In the genomic region with DNA sequence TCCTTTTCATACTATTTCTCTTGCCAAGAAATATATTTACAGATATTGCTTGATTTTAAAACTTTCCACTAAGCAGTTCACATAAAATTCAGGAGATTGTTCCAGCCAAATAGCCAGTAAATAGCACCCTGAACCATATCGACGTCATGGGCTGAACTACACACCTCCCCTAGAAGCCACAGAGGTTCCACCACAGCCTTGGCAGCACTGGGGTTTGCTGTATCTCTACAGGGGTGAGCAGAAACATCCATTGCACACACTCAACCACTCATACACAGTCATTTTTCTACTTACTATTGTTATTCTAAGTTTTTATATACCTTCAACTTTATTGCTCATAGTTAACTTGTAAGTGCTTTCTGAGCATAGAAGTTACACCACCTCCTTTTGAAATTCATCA, we compare ENCODE assay signal across 13 cellular contexts. TPM values are rescaled to one million over a fixed set of nuclear protein-coding genes. Genes with fewer than 3 reads are reported as not detected.
DNase-seq lines count a peak whose midpoint lies in the region; ATAC-seq lines count a peak whose summit lies in the region.
"Had no signal": no experiment of that assay in that cellular context is flagged by ENCODE, and none has a peak within 500 bp of the region (broad histone marks: within the 10 kb centered on the region; RNA-seq: fewer than 3 reads in every experiment).

No MANE protein-coding gene starts in this region.

- H2AK5ac ChIP-seq in mesenchymal stem cell (ENCODE audit: low read length, severe bottlenecking) = no peak overlapping the region

- H3K9me3 ChIP-seq in mesenchymal stem cell (ENCODE audit: control insufficient read depth, low read length) = peaks cover 3% of the 10 kb centered on the region

- no peaks in the 10 kb centered on the region for H3K27me3 ChIP-seq in mesenchymal stem cell (ENCODE audit: control insufficient read depth in 1 of 2, insufficient read depth in 1 of 2, low read length in 2 of 2)
- no peaks in the 10 kb centered on the region for H3K27me3 ChIP-seq in H7 (ENCODE audit: control insufficient read depth, insufficient read depth, low read length)

- H3K4me2 ChIP-seq in mesenchymal stem cell (ENCODE audit: low read length, poor library complexity, severe bottlenecking) = no peak overlapping the region
- H3K4me2 ChIP-seq: A549 had no signal

- H3K4me3 ChIP-seq in mesenchymal stem cell (ENCODE audit: insufficient read depth in 1 of 2, low read depth in 1 of 2, low read length in 2 of 2) (no peak overlapping the region), H7 (ENCODE audit: insufficient read depth, low read depth, low read length) (no peak overlapping the region)
- H3K4me3 ChIP-seq: A549 had no signal

- DNase-seq in activated CD4-positive, alpha-beta memory T cell treated with anti-CD3 and anti-CD28 coated beads for 36 hours = peak; percentile 53
- no peak for DNase-seq in activated CD4-positive, alpha-beta memory T cell treated with anti-CD3 and anti-CD28 coated beads, Interleukin-2, amount 10 ng/mL, durations not matched to agents 7 days and 5 days
- peak; percentile 38 for DNase-seq in activated T-cell treated with anti-CD3 and anti-CD28 coated beads, Interleukin-2, amount 50 U/mL, for 4 hours
- DNase-seq in mesenchymal stem cell = no peak
- DNase-seq in stimulated activated naive CD8-positive, alpha-beta T cell treated with anti-CD3 and anti-CD28 coated beads, Interleukin-15, Interleukin-2, amounts not matched to agents 100 U/mL and 50 U/mL, for 24 hours = peak; percentile 79
- DNase-seq in central memory CD4-positive, alpha-beta T cell = no peak
- no peak for DNase-seq in H7
- DNase-seq: activated CD4-positive, alpha-beta T cell treated with anti-CD3 and anti-CD28 coated beads, Interleukin-2, amount 10 ng/mL, durations not matched to agents 7 days and 5 days; glutamatergic neuron; NCI-H524 treated with DMSO at 0.1 percent for 48 hours had no signal

- H2BK120ac ChIP-seq in mesenchymal stem cell (ENCODE audit: low read depth, low read length) = no peak overlapping the region

- H3K36me3 ChIP-seq in mesenchymal stem cell (ENCODE audit: control insufficient read depth in 1 of 2, insufficient read depth in 2 of 2, low read depth in 1 of 2, low read length in 2 of 2) (no peaks in the 10 kb centered on the region), H7 (replicated peaks; ENCODE audit: control insufficient read depth, insufficient read depth, low read length) (no peaks in the 10 kb centered on the region)

- peaks cover 1% of the 10 kb centered on the region for H3K4me1 ChIP-seq in mesenchymal stem cell (ENCODE audit: control insufficient read depth, insufficient read depth, low read depth, low read length)
- H3K4me1 ChIP-seq: A549 had no signal

- no peak overlapping the region for H3K4ac ChIP-seq in mesenchymal stem cell (ENCODE audit: low read depth in 1 of 2, low read length in 2 of 2)

- H2BK15ac ChIP-seq in mesenchymal stem cell (ENCODE audit: low read depth, poor library complexity, severe bottlenecking) = no peak overlapping the region

- peaks cover 5% of the 10 kb centered on the region for H3K4me1 Mint-ChIP-seq in activated CD4-positive, alpha-beta memory T cell treated with anti-CD3 and anti-CD28 coated beads for 36 hours (ENCODE audit: low read depth)
- H3K4me1 Mint-ChIP-seq in activated CD4-positive, alpha-beta memory T cell treated with anti-CD3 and anti-CD28 coated beads, Interleukin-2, amount 10 ng/mL, durations not matched to agents 7 days and 5 days = no peaks in the 10 kb centered on the region
- H3K4me1 Mint-ChIP-seq in activated T-cell treated with anti-CD3 and anti-CD28 coated beads, Interleukin-2, amount 50 U/mL, for 4 hours (ENCODE audit: low read depth) = peaks cover 14% of the 10 kb centered on the region
- H3K4me1 Mint-ChIP-seq: activated CD4-positive, alpha-beta T cell treated with anti-CD3 and anti-CD28 coated beads, Interleukin-2, amount 10 ng/mL, durations not matched to agents 7 days and 5 days had no signal

- H3K36me3 Mint-ChIP-seq in activated CD4-positive, alpha-beta memory T cell treated with anti-CD3 and anti-CD28 coated beads for 36 hours = no peaks in the 10 kb centered on the region
- H3K36me3 Mint-ChIP-seq in activated CD4-positive, alpha-beta memory T cell treated with anti-CD3 and anti-CD28 coated beads, Interleukin-2, amount 10 ng/mL, durations not matched to agents 7 days and 5 days (ENCODE audit: low read depth) = no peaks in the 10 kb centered on the region
- H3K36me3 Mint-ChIP-seq in activated T-cell treated with anti-CD3 and anti-CD28 coated beads, Interleukin-2, amount 50 U/mL, for 4 hours (ENCODE audit: insufficient read depth) = no peaks in the 10 kb centered on the region

- H3K14ac ChIP-seq in mesenchymal stem cell (ENCODE audit: low read length in 2 of 2) = no peak overlapping the region

- no peak overlapping the region for H3K18ac ChIP-seq in mesenchymal stem cell (ENCODE audit: low read depth in 1 of 2, low read length in 2 of 2)

- H3K79me1 ChIP-seq in mesenchymal stem cell (replicated peaks; ENCODE audit: low read length, poor library complexity, severe bottlenecking) = no peaks in the 10 kb centered on the region

- no peaks in the 10 kb centered on the region for H3K9me3 Mint-ChIP-seq in activated CD4-positive, alpha-beta memory T cell treated with anti-CD3 and anti-CD28 coated beads for 36 hours
- no peaks in the 10 kb centered on the region for H3K9me3 Mint-ChIP-seq in activated CD4-positive, alpha-beta memory T cell treated with anti-CD3 and anti-CD28 coated beads, Interleukin-2, amount 10 ng/mL, durations not matched to agents 7 days and 5 days
- H3K9me3 Mint-ChIP-seq in activated T-cell treated with anti-CD3 and anti-CD28 coated beads, Interleukin-2, amount 50 U/mL, for 4 hours = no peaks in the 10 kb centered on the region
- H3K9me3 Mint-ChIP-seq: activated CD4-positive, alpha-beta T cell treated with anti-CD3 and anti-CD28 coated beads, Interleukin-2, amount 10 ng/mL, durations not matched to agents 7 days and 5 days had no signal

- no peak overlapping the region for H3K23ac ChIP-seq in mesenchymal stem cell (ENCODE audit: low read length in 2 of 2)

- H3K27ac Mint-ChIP-seq in activated CD4-positive, alpha-beta memory T cell treated with anti-CD3 and anti-CD28 coated beads for 36 hours = no peak overlapping the region
- no peak overlapping the region for H3K27ac Mint-ChIP-seq in activated CD4-positive, alpha-beta memory T cell treated with anti-CD3 and anti-CD28 coated beads, Interleukin-2, amount 10 ng/mL, durations not matched to agents 7 days and 5 days
- H3K27ac Mint-ChIP-seq: activated CD4-positive, alpha-beta T cell treated with anti-CD3 and anti-CD28 coated beads, Interleukin-2, amount 10 ng/mL, durations not matched to agents 7 days and 5 days had no signal

- H4K91ac ChIP-seq in mesenchymal stem cell (ENCODE audit: low read length) = no peak overlapping the region

- H3K9ac ChIP-seq in mesenchymal stem cell (ENCODE audit: low read length) = no peak overlapping the region

- peak; percentile 96 to 97 for ATAC-seq in activated T-cell treated with anti-CD3 and anti-CD28 coated beads, Interleukin-2, amount 50 U/mL, for 4 hours
- peak; percentile 99 for ATAC-seq in stimulated activated naive CD8-positive, alpha-beta T cell treated with anti-CD3 and anti-CD28 coated beads, Interleukin-15, Interleukin-2, amounts not matched to agents 100 U/mL and 50 U/mL, for 24 hours
- ATAC-seq in HG02610 (IDR thresholded peaks at IDR 0.05; ENCODE audit: unreplicated experiment) = no peak
- ATAC-seq: left lobe of liver had no signal

- intact Hi-C loops in activated CD4-positive, alpha-beta memory T cell treated with anti-CD3 and anti-CD28 coated beads for 36 hours (cut with micrococcal nuclease) = loop anchor here (1.0 to 2.0 kb wide), 2 partner anchors 43 to 193 kb away; no protein-coding TSS in a partner anchor

- CTCF ChIA-PET in activated CD4-positive, alpha-beta memory T cell treated with anti-CD3 and anti-CD28 coated beads for 36 hours (lab: Charles Lee) = no interaction called here
- CTCF ChIA-PET in activated CD4-positive, alpha-beta memory T cell treated with anti-CD3 and anti-CD28 coated beads, Interleukin-2, amount 10 ng/mL, durations not matched to agents 7 days and 5 days (lab: Charles Lee) = no interaction called here

- H2BK12ac ChIP-seq in mesenchymal stem cell (ENCODE audit: low read length in 2 of 2) = no peak overlapping the region

- POLR2A ChIA-PET in activated CD4-positive, alpha-beta memory T cell treated with anti-CD3 and anti-CD28 coated beads for 36 hours (lab: Charles Lee) = no interaction called here
- POLR2A ChIA-PET in activated CD4-positive, alpha-beta memory T cell treated with anti-CD3 and anti-CD28 coated beads, Interleukin-2, amount 10 ng/mL, durations not matched to agents 7 days and 5 days (lab: Charles Lee) = no interaction called here

- H3K27ac ChIP-seq in mesenchymal stem cell (ENCODE audit: low read length, poor library complexity, severe bottlenecking) = no peak overlapping the region
- H3K27ac ChIP-seq: A549 had no signal

- no peak overlapping the region for H4K8ac ChIP-seq in mesenchymal stem cell (ENCODE audit: low read length)

- H2AFZ ChIP-seq in mesenchymal stem cell (ENCODE audit: low read depth, low read length) = peak overlapping the region; percentile 27

- WGBS in mesenchymal stem cell = 90% methylated on average over 2 of the region's 2 CpGs

- no peak overlapping the region for H3K4me3 Mint-ChIP-seq in activated CD4-positive, alpha-beta memory T cell treated with anti-CD3 and anti-CD28 coated beads for 36 hours
- no peak overlapping the region for H3K4me3 Mint-ChIP-seq in activated CD4-positive, alpha-beta memory T cell treated with anti-CD3 and anti-CD28 coated beads, Interleukin-2, amount 10 ng/mL, durations not matched to agents 7 days and 5 days
- H3K4me3 Mint-ChIP-seq in activated T-cell treated with anti-CD3 and anti-CD28 coated beads, Interleukin-2, amount 50 U/mL, for 4 hours = no peak overlapping the region
- H3K4me3 Mint-ChIP-seq: activated CD4-positive, alpha-beta T cell treated with anti-CD3 and anti-CD28 coated beads, Interleukin-2, amount 10 ng/mL, durations not matched to agents 7 days and 5 days had no signal

- no peak overlapping the region for H2BK5ac ChIP-seq in mesenchymal stem cell (ENCODE audit: low read depth, low read length, poor library complexity, severe bottlenecking)

- H3K27me3 Mint-ChIP-seq in activated CD4-positive, alpha-beta memory T cell treated with anti-CD3 and anti-CD28 coated beads for 36 hours = peaks cover 29% of the 10 kb centered on the region
- peaks cover 34% of the 10 kb centered on the region for H3K27me3 Mint-ChIP-seq in activated CD4-positive, alpha-beta memory T cell treated with anti-CD3 and anti-CD28 coated beads, Interleukin-2, amount 10 ng/mL, durations not matched to agents 7 days and 5 days
- H3K27me3 Mint-ChIP-seq in activated T-cell treated with anti-CD3 and anti-CD28 coated beads, Interleukin-2, amount 50 U/mL, for 4 hours (ENCODE audit: low read depth) = peaks cover 24% of the 10 kb centered on the region

RNA-seq across cellular contexts. Expression of a gene that starts 8.1 kb away (rescaled TPM):
- total RNA-seq in activated CD4-positive, alpha-beta memory T cell treated with anti-CD3 and anti-CD28 coated beads for 36 hours = 1 to 10 TPM; 2.1 to 2.3 TPM
- 1 to 10 TPM; 1.4 to 1.6 TPM for total RNA-seq in activated CD4-positive, alpha-beta memory T cell treated with anti-CD3 and anti-CD28 coated beads, Interleukin-2, amount 10 ng/mL, durations not matched to agents 7 days and 5 days
- total RNA-seq in activated T-cell treated with anti-CD3 and anti-CD28 coated beads, Interleukin-2, amount 50 U/mL, for 4 hours = 1 to 10 TPM in 2 of 3 donors, under 1 TPM in 1; 0.68 to 6.7 (median 1.2) TPM
- polyA plus RNA-seq in mesenchymal stem cell (2013, experiment 1 of 2) = 3.7 TPM
- polyA plus RNA-seq in mesenchymal stem cell (2013, experiment 2 of 2) = 3.5 TPM
- total RNA-seq in H7 (2014; rRNA removed; shearing (Covaris generic)) = 13.3 and 15.4 TPM in 2 replicates

RNA-seq across cellular contexts. Expression of a gene that starts 44.4 kb away (rescaled TPM):
- total RNA-seq in activated CD4-positive, alpha-beta memory T cell treated with anti-CD3 and anti-CD28 coated beads for 36 hours = not detected
- total RNA-seq in activated CD4-positive, alpha-beta memory T cell treated with anti-CD3 and anti-CD28 coated beads, Interleukin-2, amount 10 ng/mL, durations not matched to agents 7 days and 5 days = not detected
- total RNA-seq in activated T-cell treated with anti-CD3 and anti-CD28 coated beads, Interleukin-2, amount 50 U/mL, for 4 hours = 1 to 10 TPM in 2 of 3 donors, under 1 TPM in 1; 0.86 to 5.0 (median 1.5) TPM
- polyA plus RNA-seq in mesenchymal stem cell (2013, experiment 1 of 2) = not detected
- not detected for polyA plus RNA-seq in mesenchymal stem cell (2013, experiment 2 of 2)
- total RNA-seq in H7 (2014; rRNA removed; shearing (Covaris generic)) = not detected in 2 replicates
- total RNA-seq: activated CD4-positive, alpha-beta T cell treated with anti-CD3 and anti-CD28 coated beads, Interleukin-2, amount 10 ng/mL, durations not matched to agents 7 days and 5 days; left lobe of liver had no signal
- polyA plus RNA-seq: A549 had no signal

Comparison
In these comparisons a context has a peak if more than half of its experiments do, and no peak if none do; other contexts are left out.
1. DNase-seq: peak in activated CD4-positive, alpha-beta memory T cell treated with anti-CD3 and anti-CD28 coated beads for 36 hours (single experiment), activated T-cell treated with anti-CD3 and anti-CD28 coated beads, Interleukin-2, amount 50 U/mL, for 4 hours (single experiment) and stimulated activated naive CD8-positive, alpha-beta T cell treated with anti-CD3 and anti-CD28 coated beads, Interleukin-15, Interleukin-2, amounts not matched to agents 100 U/mL and 50 U/mL, for 24 hours (single experiment); none in activated CD4-positive, alpha-beta memory T cell treated with anti-CD3 and anti-CD28 coated beads, Interleukin-2, amount 10 ng/mL, durations not matched to agents 7 days and 5 days (single experiment), mesenchymal stem cell (single experiment), central memory CD4-positive, alpha-beta T cell (single experiment) and H7 (single experiment).